ENCODE assay signal across 35 cellular contexts in the genomic region with DNA sequence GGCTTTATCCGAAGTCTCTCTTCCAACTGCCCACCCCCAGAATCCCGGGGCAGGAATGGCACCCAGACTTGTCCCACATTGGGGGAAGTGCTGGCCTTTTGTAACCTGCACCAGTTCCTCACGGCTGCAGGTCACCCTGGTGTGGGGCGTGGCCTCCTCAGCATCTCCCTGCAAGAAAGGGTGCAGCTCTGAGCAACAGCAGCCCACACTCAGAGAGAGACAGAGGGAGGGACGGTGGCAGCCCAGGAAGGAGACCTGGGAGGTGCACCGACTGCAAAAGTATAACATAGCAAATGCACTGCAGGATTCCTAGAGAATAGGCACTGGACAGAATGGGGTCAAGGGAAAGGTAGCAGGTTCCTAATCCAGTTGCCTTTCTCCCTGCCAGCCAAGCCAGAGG.
"Had no signal": no experiment of that assay in that cellular context is flagged by ENCODE, and none has a peak within 500 bp of the region (broad histone marks: within the 10 kb centered on the region; RNA-seq: fewer than 3 reads in every experiment).

No MANE protein-coding gene starts in this region.

- H3K9ac ChIP-seq: KMS-11 had no signal

- DNase-seq: Karpas-422, Kasumi-1, MG63, MM.1S, MV-4-11, NCI-H1048, NCI-H1092, NCI-H1092 treated with DMSO at 0.1 percent for 48 hours, NCI-H1105, NCI-H1105 treated with DMSO at 0.1 percent for 48 hours, NCI-H1417, NCI-H1417 treated with DMSO at 0.1 percent for 48 hours, NCI-H1436, NCI-H1436 treated with DMSO at 0.1 percent for 48 hours, NCI-H146, NCI-H1694, NCI-H1694 treated with DMSO at 0.1 percent for 48 hours, NCI-H187, NCI-H187 treated with DMSO at 0.1 percent for 48 hours, NCI-H1930, NCI-H2029, NCI-H2029 treated with DMSO at 0.1 percent for 48 hours, NCI-H2081, NCI-H2081 treated with DMSO at 0.1 percent for 48 hours, NCI-H2107, NCI-H2171, NCI-H2171 treated with DMSO at 0.1 percent for 48 hours, NCI-H2227 treated with DMSO at 0.1 percent for 48 hours, NCI-H226, NCI-H345, NCI-H446, NCI-H446 treated with DMSO at 0.1 percent for 48 hours, NCI-H510A, NCI-H510A treated with DMSO at 0.1 percent for 48 hours had no signal

- H3K4me2 ChIP-seq: KMS-11 had no signal

- H3K36me3 ChIP-seq: MG63 had no signal

- H3K27ac ChIP-seq: KMS-11 had no signal

- H3K27me3 ChIP-seq: MG63 had no signal

- H3K4me3 ChIP-seq: MG63 had no signal

- H3K9me3 ChIP-seq: MG63 had no signal
